In the genomic region with DNA sequence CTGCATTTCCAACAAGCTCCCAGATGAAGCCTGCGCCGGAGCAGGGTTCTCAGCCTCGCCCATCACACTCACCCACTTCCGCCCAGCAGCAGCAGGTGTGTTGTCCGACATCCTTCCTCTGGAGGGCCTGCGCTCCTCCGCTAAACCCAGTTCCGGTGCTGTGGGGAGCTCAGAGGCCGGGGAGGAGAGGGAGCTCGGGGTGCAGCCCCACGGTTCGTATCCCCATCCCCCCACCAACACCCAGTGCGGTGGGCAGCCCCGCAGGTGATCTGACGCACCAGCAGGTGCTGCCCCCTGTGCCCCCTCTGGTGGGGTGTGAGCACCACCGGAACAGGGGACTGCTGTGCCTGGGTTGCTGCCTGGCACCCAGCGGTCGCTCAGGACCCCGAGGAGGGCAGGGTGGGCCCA, we compare ENCODE assay signal across 9 cellular contexts. TPM values are rescaled to one million over a fixed set of nuclear protein-coding genes. Genes with fewer than 3 reads are reported as not detected.
DNase-seq lines count a peak whose midpoint lies in the region; ATAC-seq, FAIRE-seq and TF ChIP-seq lines count a peak whose summit lies in the region.
"Had no signal": no experiment of that assay in that cellular context is flagged by ENCODE, and none has a peak within 500 bp of the region (broad histone marks: within the 10 kb centered on the region; RNA-seq: fewer than 3 reads in every experiment).

No MANE protein-coding gene starts in this region.

- peaks cover 53% of the 10 kb centered on the region for H3K4me1 ChIP-seq in CD8-positive, alpha-beta T cell (ENCODE audit: insufficient read depth, low read length)
- H3K4me1 ChIP-seq in mesenchymal stem cell (ENCODE audit: control insufficient read depth, insufficient read depth, low read depth, low read length): peaks cover 38% of the 10 kb centered on the region

- H3K27ac ChIP-seq in CD8-positive, alpha-beta T cell (ENCODE audit: low read depth, low read length): peak overlapping the region; percentile 59
- H3K27ac ChIP-seq in mesenchymal stem cell (ENCODE audit: low read length, poor library complexity, severe bottlenecking): no peak overlapping the region
- H3K27ac ChIP-seq: neural progenitor cell had no signal

- no peak overlapping the region for H2AK5ac ChIP-seq in mesenchymal stem cell (ENCODE audit: low read length, severe bottlenecking)

- no peaks in the 10 kb centered on the region for H3K36me3 Mint-ChIP-seq in CD8-positive, alpha-beta T cell
- no peaks in the 10 kb centered on the region for H3K36me3 Mint-ChIP-seq in naive B cell
- H3K36me3 Mint-ChIP-seq: neural progenitor cell had no signal

- no peak overlapping the region for H4K8ac ChIP-seq in mesenchymal stem cell (ENCODE audit: low read length)

- no peak overlapping the region for H2BK15ac ChIP-seq in mesenchymal stem cell (ENCODE audit: low read depth, poor library complexity, severe bottlenecking)

- H3K9me3 ChIP-seq in CD8-positive, alpha-beta T cell (ENCODE audit: low read length): no peaks in the 10 kb centered on the region
- no peaks in the 10 kb centered on the region for H3K9me3 ChIP-seq in mesenchymal stem cell (ENCODE audit: control insufficient read depth, low read length)

- no peak overlapping the region for H2BK5ac ChIP-seq in mesenchymal stem cell (ENCODE audit: low read depth, low read length, poor library complexity, severe bottlenecking)

- no peak overlapping the region for H3K14ac ChIP-seq in mesenchymal stem cell (ENCODE audit: low read length in 2 of 2)

- peak in 6 of 7 experiments; percentile 35 to 77 (median 47) for DNase-seq in CD8-positive, alpha-beta T cell
- DNase-seq in Jurkat, Clone E6-1 (ENCODE audit: low read depth, low spot score): peak; percentile 48
- peak; percentile 26 for DNase-seq in activated T-cell treated with anti-CD3 and anti-CD28 coated beads for 24 hours (ENCODE audit: low read depth)
- DNase-seq in naive B cell: no peak
- no peak for DNase-seq in mesenchymal stem cell
- DNase-seq in DMS114 treated with DMSO at 0.1 percent for 48 hours (lab: John Stamatoyannopoulos, UW; ENCODE audit: unreplicated experiment): no peak
- no peak for DNase-seq in H54 (ENCODE audit: insufficient read length, low spot score)

- no peaks in the 10 kb centered on the region for H3K9me3 Mint-ChIP-seq in CD8-positive, alpha-beta T cell
- no peaks in the 10 kb centered on the region for H3K9me3 Mint-ChIP-seq in naive B cell
- H3K9me3 Mint-ChIP-seq: neural progenitor cell had no signal

- no peak overlapping the region for H3K4ac ChIP-seq in mesenchymal stem cell (ENCODE audit: low read depth in 1 of 2, low read length in 2 of 2)

- CTCF ChIA-PET in CD8-positive, alpha-beta T cell (lab: Charles Lee): interaction anchor here (0.7 to 4.6 kb wide), 15 partner anchors 10 to 371 kb away, joined by 3 to 45 read pairs (median 5); a partner anchor contains a TSS

- H3K23ac ChIP-seq in mesenchymal stem cell (ENCODE audit: low read length in 2 of 2): peak overlapping the region in 1 of 2 experiments; percentile 11

- POLR2A ChIA-PET in CD8-positive, alpha-beta T cell (lab: Charles Lee): interaction anchor here (0.6 to 4.0 kb wide), 10 partner anchors 84 to 221 kb away, joined by 3 to 27 read pairs (median 4); a partner anchor contains a TSS

- H3K4me3 ChIP-seq in CD8-positive, alpha-beta T cell (ENCODE audit: low read depth, low read length): peak overlapping the region; percentile 60
- peak overlapping the region; percentile 41 for H3K4me3 ChIP-seq in Jurkat, Clone E6-1 (ENCODE audit: low read length)
- H3K4me3 ChIP-seq in mesenchymal stem cell (ENCODE audit: insufficient read depth in 1 of 2, low read depth in 1 of 2, low read length in 2 of 2): no peak overlapping the region
- H3K4me3 ChIP-seq: neural progenitor cell had no signal

- no peak overlapping the region for H4K91ac ChIP-seq in mesenchymal stem cell (ENCODE audit: low read length)

- no peak overlapping the region for H2BK120ac ChIP-seq in mesenchymal stem cell (ENCODE audit: low read depth, low read length)

- H3K4me2 ChIP-seq in mesenchymal stem cell (ENCODE audit: low read length, poor library complexity, severe bottlenecking): no peak overlapping the region
- H3K4me2 ChIP-seq: neural progenitor cell had no signal

- peak overlapping the region; percentile 82 for H3K4me3 Mint-ChIP-seq in CD8-positive, alpha-beta T cell
- peak overlapping the region; percentile 45 to 86 (median 82) for H3K4me3 Mint-ChIP-seq in naive B cell

- no peaks in the 10 kb centered on the region for H3K27me3 Mint-ChIP-seq in CD8-positive, alpha-beta T cell (ENCODE audit: low read depth)
- H3K27me3 Mint-ChIP-seq in naive B cell: peaks cover 0 to 9% (median 0%) of the 10 kb centered on the region in 3 donors

- no peak overlapping the region for H3K18ac ChIP-seq in mesenchymal stem cell (ENCODE audit: low read depth in 1 of 2, low read length in 2 of 2)

- TF ChIP-seq CTCF in CD8-positive, alpha-beta T cell (IDR thresholded peaks at IDR 0.05): no peak

- no peaks in the 10 kb centered on the region for H3K36me3 ChIP-seq in CD8-positive, alpha-beta T cell (ENCODE audit: insufficient read depth, low read length)
- H3K36me3 ChIP-seq in mesenchymal stem cell (ENCODE audit: control insufficient read depth in 1 of 2, insufficient read depth in 2 of 2, low read depth in 1 of 2, low read length in 2 of 2): peaks cover 0 to 4% of the 10 kb centered on the region in 2 experiments
- H3K36me3 ChIP-seq: neural progenitor cell had no signal

- H3K79me1 ChIP-seq in mesenchymal stem cell (replicated peaks; ENCODE audit: low read length, poor library complexity, severe bottlenecking): peaks cover 9% of the 10 kb centered on the region

- no peak overlapping the region for H2AFZ ChIP-seq in mesenchymal stem cell (ENCODE audit: low read depth, low read length)
- H2AFZ ChIP-seq: neural progenitor cell had no signal

- H3K4me1 Mint-ChIP-seq in CD8-positive, alpha-beta T cell (ENCODE audit: low read depth): peaks cover 39% of the 10 kb centered on the region
- H3K4me1 Mint-ChIP-seq in naive B cell: peaks cover 25 to 35% (median 32%) of the 10 kb centered on the region in 3 donors

- FAIRE-seq in H54 (lab: Jason Lieb, UNC): no peak

- intact Hi-C loops in CD8-positive, alpha-beta T cell (cut with DNase I, micrococcal nuclease): loop anchor here in 1 of 2 experiments (10.0 kb wide), 2 partner anchors 1009 to 1209 kb away; a partner anchor contains a TSS

- H3K9ac ChIP-seq in mesenchymal stem cell (ENCODE audit: low read length): no peak overlapping the region
- H3K9ac ChIP-seq: neural progenitor cell had no signal

- no peaks in the 10 kb centered on the region for H3K27me3 ChIP-seq in CD8-positive, alpha-beta T cell (ENCODE audit: insufficient read depth, low read length)
- H3K27me3 ChIP-seq in mesenchymal stem cell (ENCODE audit: control insufficient read depth in 1 of 2, insufficient read depth in 1 of 2, low read length in 2 of 2): peaks cover 16 to 54% of the 10 kb centered on the region in 2 experiments

- H2BK12ac ChIP-seq in mesenchymal stem cell (ENCODE audit: low read length in 2 of 2): no peak overlapping the region

- no peak for ATAC-seq in CD8-positive, alpha-beta T cell
- ATAC-seq in naive B cell (ENCODE audit: low read depth in 2 of 2) (no peak), GM21786 (IDR thresholded peaks at IDR 0.05; ENCODE audit: unreplicated experiment) (no peak)

- 76% methylated on average over 19 of the region's 19 CpGs for WGBS in mesenchymal stem cell

- H3K27ac Mint-ChIP-seq in CD8-positive, alpha-beta T cell: peak overlapping the region; percentile 88
- peak overlapping the region in 3 of 6 donors; percentile 41 to 93 (median 82) for H3K27ac Mint-ChIP-seq in naive B cell
- H3K27ac Mint-ChIP-seq: neural progenitor cell had no signal

- TF ChIP-seq POLR2A in H54 (IDR thresholded peaks at IDR 0.05; ENCODE audit: low read depth, low read length): no peak

RNA-seq across cellular contexts. Expression of a gene that starts 3.4 kb away (rescaled TPM):
- 10 to 100 TPM; 11.6 to 11.8 TPM for total RNA-seq in CD8-positive, alpha-beta T cell
- 23.9 TPM for polyA plus RNA-seq in Jurkat, Clone E6-1 (2012; ENCODE audit: insufficient read depth, insufficient read length)
- 10 to 100 TPM; 10.7 to 24.1 (median 15.1) TPM for polyA plus RNA-seq in naive B cell (ENCODE audit: low read depth in 6 of 6)
- polyA plus RNA-seq in mesenchymal stem cell (2013, experiment 1 of 2): 10.6 TPM
- 10.8 TPM for polyA plus RNA-seq in mesenchymal stem cell (2013, experiment 2 of 2)

RNA-seq across cellular contexts. Expression of a gene that starts 24.2 kb away (rescaled TPM):
- total RNA-seq in CD8-positive, alpha-beta T cell: 10 to 100 TPM; 54.6 to 58.7 TPM
- polyA plus RNA-seq in Jurkat, Clone E6-1 (2012; ENCODE audit: insufficient read depth, insufficient read length): 146 TPM
- 100 to 1,000 TPM; 116 to 129 (median 121) TPM for polyA plus RNA-seq in naive B cell (ENCODE audit: low read depth in 6 of 6)
- 163 TPM for polyA plus RNA-seq in mesenchymal stem cell (2013, experiment 1 of 2)
- polyA plus RNA-seq in mesenchymal stem cell (2013, experiment 2 of 2): 180 TPM

RNA-seq across cellular contexts. Expression of a gene that starts 24.5 kb away (rescaled TPM):
- total RNA-seq in CD8-positive, alpha-beta T cell: 1 to 10 TPM; 4.9 to 5.0 TPM
- polyA plus RNA-seq in Jurkat, Clone E6-1 (2012; ENCODE audit: insufficient read depth, insufficient read length): 2.6 TPM
- 1 to 10 TPM in 5 of 6 donors, under 1 TPM in 1; 0.29 to 7.1 (median 6.1) TPM for polyA plus RNA-seq in naive B cell (ENCODE audit: low read depth in 6 of 6)
- 1.8 TPM for polyA plus RNA-seq in mesenchymal stem cell (2013, experiment 1 of 2)
- polyA plus RNA-seq in mesenchymal stem cell (2013, experiment 2 of 2): 1.7 TPM

Comparison
In these comparisons a context has a peak if more than half of its experiments do, and no peak if none do; other contexts are left out.
1. DNase-seq: peak in CD8-positive, alpha-beta T cell (6 of 7), Jurkat, Clone E6-1 (single experiment) and activated T-cell treated with anti-CD3 and anti-CD28 coated beads for 24 hours (single experiment); none in naive B cell (single experiment), mesenchymal stem cell (single experiment), DMS114 treated with DMSO at 0.1 percent for 48 hours (single experiment) and H54 (single experiment).
2. H3K4me3 ChIP-seq: peak in CD8-positive, alpha-beta T cell (single experiment) and Jurkat, Clone E6-1 (single experiment); none in mesenchymal stem cell (0 of 2).